ENCODE assay signal across 15 cellular contexts in the genomic region with DNA sequence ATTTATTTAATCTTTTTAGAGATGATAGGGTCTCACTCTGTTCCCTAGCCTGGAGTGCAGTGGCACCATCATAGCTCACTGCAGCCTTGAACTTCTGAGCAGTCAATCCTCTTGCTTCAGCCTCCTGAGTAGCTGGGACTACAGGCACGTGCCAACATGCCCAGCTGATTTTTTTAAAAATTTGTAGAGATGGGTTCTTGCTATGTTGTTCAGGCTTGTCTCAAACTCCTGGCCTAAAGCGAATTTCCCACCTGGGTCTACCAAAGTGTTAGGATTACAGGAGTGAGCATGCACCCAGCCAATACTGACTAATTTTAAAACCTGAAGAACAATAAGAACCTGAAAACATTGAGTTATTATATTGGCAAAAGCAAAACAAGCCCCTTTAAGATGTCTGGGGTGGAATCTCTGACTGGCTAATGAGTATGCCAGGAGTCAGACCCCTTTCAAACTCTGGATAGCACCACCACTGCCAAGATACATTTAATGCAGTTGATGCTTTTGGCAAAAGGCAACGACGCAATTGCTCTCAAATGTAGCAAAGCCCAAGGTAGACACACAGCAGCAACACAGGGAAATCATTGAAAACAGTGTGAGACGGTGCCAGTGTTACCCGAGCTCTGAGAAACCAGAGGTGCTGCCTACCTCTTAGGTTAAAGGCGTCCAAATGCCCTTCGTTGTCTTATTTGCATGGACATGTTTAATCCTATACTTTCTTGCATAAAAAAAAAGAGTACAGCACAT.
"Had no signal": no experiment of that assay in that cellular context is flagged by ENCODE, and none has a peak within 500 bp of the region (broad histone marks: within the 10 kb centered on the region; RNA-seq: fewer than 3 reads in every experiment).

No MANE protein-coding gene starts in this region.

- H3K4me3 ChIP-seq: breast epithelium, gastrocnemius medialis, suprapubic skin, upper lobe of left lung had no signal

- DNase-seq: activated B cell treated with CpG ODN at 0.5 μM for 24 hours; activated CD4-positive, alpha-beta T cell treated with anti-CD3 and anti-CD28 coated beads, Interleukin-2, amount 10 ng/mL, durations not matched to agents 24 days and 14 days; activated gamma-delta T cell; activated naive CD8-positive, alpha-beta T cell treated with anti-CD3 and anti-CD28 coated beads, Interleukin-2, amount 10 ng/mL, durations not matched to agents 7 days and 5 days; activated T-cell treated with anti-CD3 and anti-CD28 coated beads, Interleukin-2, amount 50 U/mL, for 4 hours; anterior cingulate cortex; gastrocnemius medialis; left ventricle myocardium superior; mesendoderm; stimulated activated CD4-positive, alpha-beta T cell treated with anti-CD3 and anti-CD28 coated beads, Interleukin-2, amount 100 ng/mL, for 24 hours; stimulated activated naive CD4-positive, alpha-beta T cell; upper lobe of left lung had no signal

- H3K9me3 Mint-ChIP-seq: activated B cell treated with CpG ODN at 0.5 μM for 24 hours; activated CD4-positive, alpha-beta T cell treated with anti-CD3 and anti-CD28 coated beads, Interleukin-2, amount 10 ng/mL, durations not matched to agents 24 days and 14 days; activated naive CD8-positive, alpha-beta T cell treated with anti-CD3 and anti-CD28 coated beads, Interleukin-2, amount 10 ng/mL, durations not matched to agents 7 days and 5 days; activated T-cell treated with anti-CD3 and anti-CD28 coated beads, Interleukin-2, amount 50 U/mL, for 4 hours had no signal

- H3K4me3 Mint-ChIP-seq: activated B cell treated with CpG ODN at 0.5 μM for 24 hours; activated CD4-positive, alpha-beta T cell treated with anti-CD3 and anti-CD28 coated beads, Interleukin-2, amount 10 ng/mL, durations not matched to agents 24 days and 14 days; activated naive CD8-positive, alpha-beta T cell treated with anti-CD3 and anti-CD28 coated beads, Interleukin-2, amount 10 ng/mL, durations not matched to agents 7 days and 5 days; activated T-cell treated with anti-CD3 and anti-CD28 coated beads, Interleukin-2, amount 50 U/mL, for 4 hours had no signal

- H3K27me3 ChIP-seq: breast epithelium, gastrocnemius medialis, suprapubic skin, upper lobe of left lung had no signal

- H3K36me3 ChIP-seq: breast epithelium, suprapubic skin had no signal

- ATAC-seq: activated T-cell treated with anti-CD3 and anti-CD28 coated beads, Interleukin-2, amount 50 U/mL, for 4 hours; gastrocnemius medialis; left ventricle myocardium superior; sciatic nerve had no signal

- H3K9me3 ChIP-seq: breast epithelium, gastrocnemius medialis, suprapubic skin, upper lobe of left lung had no signal

- H3K27ac Mint-ChIP-seq: activated B cell treated with CpG ODN at 0.5 μM for 24 hours; activated naive CD8-positive, alpha-beta T cell treated with anti-CD3 and anti-CD28 coated beads, Interleukin-2, amount 10 ng/mL, durations not matched to agents 7 days and 5 days had no signal

- H3K27ac ChIP-seq: suprapubic skin, upper lobe of left lung had no signal

- H3K27me3 Mint-ChIP-seq: activated B cell treated with CpG ODN at 0.5 μM for 24 hours; activated CD4-positive, alpha-beta T cell treated with anti-CD3 and anti-CD28 coated beads, Interleukin-2, amount 10 ng/mL, durations not matched to agents 24 days and 14 days; activated naive CD8-positive, alpha-beta T cell treated with anti-CD3 and anti-CD28 coated beads, Interleukin-2, amount 10 ng/mL, durations not matched to agents 7 days and 5 days had no signal
